ENCODE assay signal across 1 cellular context in genomic region chr16:76428858-76429257, GRCh38.
TF ChIP-seq lines count a peak whose summit lies in the region.

No MANE protein-coding gene starts in this region.

TF ChIP-seq in HepG2, 621 proteins besides CTCF, POLR2A, EP300 and RAD21 (continued from another document and continues in another):
- TF ChIP-seq ZBTB25 (CRISPR knock-in tag; IDR thresholded peaks at IDR 0.05): no peak
- no peak for TF ChIP-seq MXD3 (CRISPR knock-in tag; IDR thresholded peaks at IDR 0.05)
- no peak for TF ChIP-seq DBP (CRISPR knock-in tag; IDR thresholded peaks at IDR 0.05; ENCODE audit: not compliant biosample characterization)
- TF ChIP-seq ZNF615 (CRISPR knock-in tag; IDR thresholded peaks at IDR 0.05; ENCODE audit: borderline replicate concordance): no peak
- no peak for TF ChIP-seq E2F5 (CRISPR knock-in tag; conservative IDR thresholded peaks at IDR 0.05)
- TF ChIP-seq SMC3 (IDR thresholded peaks at IDR 0.05; ENCODE audit: low read length): no peak
- TF ChIP-seq ZNF781 (CRISPR knock-in tag; IDR thresholded peaks at IDR 0.05; ENCODE audit: borderline replicate concordance, not compliant biosample characterization): no peak
- peak; percentile 64 for TF ChIP-seq ZNF644 (CRISPR knock-in tag; IDR thresholded peaks at IDR 0.05; ENCODE audit: low read depth)
- TF ChIP-seq ZNF704 (CRISPR knock-in tag; IDR thresholded peaks at IDR 0.05; ENCODE audit: borderline replicate concordance): no peak
- no peak for TF ChIP-seq ZNF784 (CRISPR knock-in tag; IDR thresholded peaks at IDR 0.05; ENCODE audit: borderline replicate concordance)
- TF ChIP-seq MNT (IDR thresholded peaks at IDR 0.05): no peak
- 0 out of 2 replicates have a peak, but pooled peaks have one; percentile 36 for TF ChIP-seq PPARG (CRISPR knock-in tag; conservative IDR thresholded peaks at IDR 0.05)
- no peak for TF ChIP-seq PAWR (CRISPR knock-in tag; IDR thresholded peaks at IDR 0.05; ENCODE audit: borderline replicate concordance)
- no peak for TF ChIP-seq TP53 (CRISPR knock-in tag; conservative IDR thresholded peaks at IDR 0.05)
- 0 out of 2 replicates have a peak, but pooled peaks have one; percentile 27 for TF ChIP-seq JUNB (CRISPR knock-in tag; IDR thresholded peaks at IDR 0.05; ENCODE audit: borderline replicate concordance)
- no peak for TF ChIP-seq RFX3 (CRISPR knock-in tag; IDR thresholded peaks at IDR 0.05)
- no peak for TF ChIP-seq CENPT (CRISPR knock-in tag; IDR thresholded peaks at IDR 0.05; ENCODE audit: low read depth)
- no peak for TF ChIP-seq ZMAT3 (CRISPR knock-in tag; conservative IDR thresholded peaks at IDR 0.05)
- TF ChIP-seq MBNL3 (CRISPR knock-in tag; conservative IDR thresholded peaks at IDR 0.05): no peak
- no peak for TF ChIP-seq GATAD2A (CRISPR knock-in tag; IDR thresholded peaks at IDR 0.05)
- no peak for TF ChIP-seq ZNF382 (CRISPR knock-in tag; IDR thresholded peaks at IDR 0.05; ENCODE audit: borderline replicate concordance)
- no peak for TF ChIP-seq NR0B2 (CRISPR knock-in tag; IDR thresholded peaks at IDR 0.05)
- TF ChIP-seq TEAD3 (CRISPR knock-in tag; optimal IDR thresholded peaks at IDR 0.05; ENCODE audit: borderline replicate concordance): peak; percentile 9
- TF ChIP-seq ARID5B (CRISPR knock-in tag; IDR thresholded peaks at IDR 0.05): peak; percentile 53; the same call in 1 of the 2 replicates
- no peak for TF ChIP-seq ZNF12 (CRISPR knock-in tag; IDR thresholded peaks at IDR 0.05)
- TF ChIP-seq FOXM1 (CRISPR knock-in tag; IDR thresholded peaks at IDR 0.05): no peak
- TF ChIP-seq HOXA3 (CRISPR knock-in tag; IDR thresholded peaks at IDR 0.05): no peak
- no peak for TF ChIP-seq JDP2 (CRISPR knock-in tag; IDR thresholded peaks at IDR 0.05; ENCODE audit: borderline replicate concordance)
- no peak for TF ChIP-seq ISL2 (CRISPR knock-in tag; IDR thresholded peaks at IDR 0.05)
- no peak for TF ChIP-seq TARDBP (CRISPR knock-in tag; IDR thresholded peaks at IDR 0.05)
- TF ChIP-seq TBX3 (IDR thresholded peaks at IDR 0.05; ENCODE audit: borderline replicate concordance): no peak
- peak; percentile 71; the same call in 1 of the 2 replicates for TF ChIP-seq ELF3 (CRISPR knock-in tag; IDR thresholded peaks at IDR 0.05)
- no peak for TF ChIP-seq HNF1B (CRISPR knock-in tag; IDR thresholded peaks at IDR 0.05)
- no peak; the same call in 1 of the 2 replicates for TF ChIP-seq JUND (CRISPR knock-in tag; IDR thresholded peaks at IDR 0.05)
- TF ChIP-seq HMGXB3 (CRISPR knock-in tag; IDR thresholded peaks at IDR 0.05; ENCODE audit: borderline replicate concordance): no peak
- TF ChIP-seq HOMEZ (CRISPR knock-in tag; IDR thresholded peaks at IDR 0.05; ENCODE audit: low read depth): 0 out of 2 replicates have a peak, but pooled peaks have one; percentile 30
- no peak for TF ChIP-seq ZBTB39 (CRISPR knock-in tag; IDR thresholded peaks at IDR 0.05)
